ENCODE assay signal across 7 cellular contexts in genomic region chr11:48103621-48104561, GRCh38.
DNase-seq lines count a peak whose midpoint lies in the region; ATAC-seq, FAIRE-seq and TF ChIP-seq lines count a peak whose summit lies in the region.

No MANE protein-coding gene starts in this region.

- H3K36me3 ChIP-seq in HAP-1 (replicated peaks) (no peaks in the 10 kb centered on the region), sigmoid colon (no peaks in the 10 kb centered on the region)

- 29 to 62% methylated on average over 12 of the region's 12 CpGs for WGBS in sigmoid colon, 2 donors

- no peak for ATAC-seq in HG03280 (IDR thresholded peaks at IDR 0.05; ENCODE audit: unreplicated experiment)

- peak overlapping the region; percentile 14 to 71 (median 42) for H3K27ac ChIP-seq in sigmoid colon

- H3K4me1 ChIP-seq in HAP-1 (peaks cover 28% of the 10 kb centered on the region), sigmoid colon (peaks cover 0 to 22% (median 14%) of the 10 kb centered on the region in 4 donors)

- H3K4me3 ChIP-seq in HAP-1 (no peak overlapping the region), sigmoid colon (no peak overlapping the region)

- in situ Hi-C loops in HAP-1 (cut with MboI; ENCODE audit: low sequenced_read_pairs): loop anchor here (25.0 kb wide), 1 partner anchor 467 kb away; the partner anchor contains the start of gene MTCH2

- H3K9me3 ChIP-seq in HAP-1 (no peaks in the 10 kb centered on the region), sigmoid colon (no peaks in the 10 kb centered on the region)

- TF ChIP-seq EP300 in sigmoid colon (IDR thresholded peaks at IDR 0.05): peak in 2 of 4 donors; percentile 18 to 42

- no peak for TF ChIP-seq POLR2A in sigmoid colon (IDR thresholded peaks at IDR 0.05)

- H3K27me3 ChIP-seq in HAP-1 (ENCODE audit: low read depth) (no peaks in the 10 kb centered on the region), sigmoid colon (no peaks in the 10 kb centered on the region)

- intact Hi-C loops in sigmoid colon (cut with DNase I): no loop called here

- FAIRE-seq in RCC 7860 (lab: Jason Lieb, UNC): no peak

- peak; percentile 72 to 96 for DNase-seq in HAP-1 (ENCODE audit: low spot score in 2 of 2)
- peak; percentile 14 for DNase-seq in RCC 7860 (ENCODE audit: low spot score)
- DNase-seq in glomerular visceral epithelial cell (ENCODE audit: extremely low spot score): peak; percentile 34
- no peak for DNase-seq in sigmoid colon
- no peak for DNase-seq in germinal center (ENCODE audit: low spot score)
- DNase-seq in NAMALWA (ENCODE audit: low spot score): no peak

- no peak for TF ChIP-seq CTCF in sigmoid colon (IDR thresholded peaks at IDR 0.05)

Comparison
In these comparisons a context has a peak if more than half of its experiments do, and no peak if none do; other contexts are left out.
1. DNase-seq: peak in HAP-1 (2 of 2), RCC 7860 (single experiment) and glomerular visceral epithelial cell (single experiment); none in sigmoid colon (single experiment), germinal center (single experiment) and NAMALWA (single experiment).